In the genomic region with DNA sequence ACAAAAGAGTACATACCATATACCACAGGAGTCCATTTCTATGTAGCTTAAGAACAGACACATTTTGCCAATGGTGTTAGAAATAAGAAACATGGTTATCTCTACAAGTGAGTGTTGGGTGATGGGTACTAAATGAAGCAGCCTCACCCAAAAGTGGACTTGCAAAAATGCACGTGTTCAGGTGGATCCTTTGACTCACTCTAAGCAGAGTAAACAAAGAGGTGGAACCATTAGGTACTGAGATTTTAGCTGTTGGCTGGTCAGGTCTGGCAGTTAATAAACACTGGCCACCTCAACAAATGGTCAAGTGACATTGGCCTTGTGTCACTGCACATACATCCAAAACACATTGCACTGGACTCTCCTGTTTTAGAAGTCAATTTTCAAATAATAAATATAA, we compare ENCODE assay signal across 27 cellular contexts. TPM values are rescaled to one million over a fixed set of nuclear protein-coding genes. Genes with fewer than 3 reads are reported as not detected.
DNase-seq lines count a peak whose midpoint lies in the region; ATAC-seq, FAIRE-seq and TF ChIP-seq lines count a peak whose summit lies in the region.
"Had no signal": no experiment of that assay in that cellular context is flagged by ENCODE, and none has a peak within 500 bp of the region (broad histone marks: within the 10 kb centered on the region; RNA-seq: fewer than 3 reads in every experiment).

No MANE protein-coding gene starts in this region.

- no peaks in the 10 kb centered on the region for H3K27me3 Mint-ChIP-seq in T-cell
- H3K27me3 Mint-ChIP-seq in central memory CD8-positive, alpha-beta T cell, result no peaks in the 10 kb centered on the region
- no peaks in the 10 kb centered on the region for H3K27me3 Mint-ChIP-seq in natural killer cell treated with Interleukin-12 subunit alpha and Interleukin-12 subunit beta and Interleukin-15 and Interleukin-18, amount 100 ng/mL, for 72 hours
- no peaks in the 10 kb centered on the region for H3K27me3 Mint-ChIP-seq in stimulated activated memory B cell treated with anti-CD40 and anti-IgM and Interleukin-4, amounts not matched to agents 10 μg/mL and 1 μg/mL and 100 μg/mL, for 72 hours

- no peaks in the 10 kb centered on the region for H3K27me3 ChIP-seq in mammary epithelial cell (ENCODE audit: insufficient read depth, low read length)
- H3K27me3 ChIP-seq in breast epithelium, result no peaks in the 10 kb centered on the region
- H3K27me3 ChIP-seq: colonic mucosa, heart right ventricle, thyroid gland had no signal

- no TSS peak for BruUV-seq in mammary epithelial cell (replicated peaks; lab: Mats Ljungman, UMichigan)

- H3K4me2 ChIP-seq in mammary epithelial cell (ENCODE audit: insufficient read depth, low read depth, low read length), result no peak overlapping the region

- H3K4me3 Mint-ChIP-seq in T-cell, result peak overlapping the region in 1 of 3 donors; percentile 81
- H3K4me3 Mint-ChIP-seq in central memory CD8-positive, alpha-beta T cell, result no peak overlapping the region
- H3K4me3 Mint-ChIP-seq in natural killer cell treated with Interleukin-12 subunit alpha and Interleukin-12 subunit beta and Interleukin-15 and Interleukin-18, amount 100 ng/mL, for 72 hours, result no peak overlapping the region
- no peak overlapping the region for H3K4me3 Mint-ChIP-seq in stimulated activated memory B cell treated with anti-CD40 and anti-IgM and Interleukin-4, amounts not matched to agents 10 μg/mL and 1 μg/mL and 100 μg/mL, for 72 hours

- no peak for ATAC-seq in T-cell (replicated peaks in 1 of 4)
- ATAC-seq in central memory CD8-positive, alpha-beta T cell (replicated peaks; ENCODE audit: extremely low read depth, poor library complexity, severe bottlenecking), result no peak
- ATAC-seq in natural killer cell treated with Interleukin-12 subunit alpha and Interleukin-12 subunit beta and Interleukin-15 and Interleukin-18, amount 100 ng/mL, for 72 hours, result no peak
- ATAC-seq in stimulated activated memory B cell treated with anti-CD40 and anti-IgM and Interleukin-4, amounts not matched to agents 10 μg/mL and 1 μg/mL and 100 μg/mL, for 72 hours, result no peak
- ATAC-seq: heart right ventricle, psoas muscle had no signal

- no peaks in the 10 kb centered on the region for H3K79me2 ChIP-seq in mammary epithelial cell (ENCODE audit: insufficient read depth, low read length)

- 52% methylated on average over 1 of the region's 1 CpG for WGBS in mammary epithelial cell (ENCODE audit: low coverage, missing lambda C conversion rate)

- H4K20me1 ChIP-seq in mammary epithelial cell (ENCODE audit: insufficient read depth, low read length), result no peaks in the 10 kb centered on the region

- H3K36me3 Mint-ChIP-seq in T-cell, result peaks cover 77% of the 10 kb centered on the region
- H3K36me3 Mint-ChIP-seq in central memory CD8-positive, alpha-beta T cell (ENCODE audit: insufficient read depth), result peaks cover 91% of the 10 kb centered on the region
- peaks cover 30% of the 10 kb centered on the region for H3K36me3 Mint-ChIP-seq in natural killer cell treated with Interleukin-12 subunit alpha and Interleukin-12 subunit beta and Interleukin-15 and Interleukin-18, amount 100 ng/mL, for 72 hours
- peaks cover 59% of the 10 kb centered on the region for H3K36me3 Mint-ChIP-seq in stimulated activated memory B cell treated with anti-CD40 and anti-IgM and Interleukin-4, amounts not matched to agents 10 μg/mL and 1 μg/mL and 100 μg/mL, for 72 hours

- no peaks in the 10 kb centered on the region for H3K9me3 Mint-ChIP-seq in T-cell
- H3K9me3 Mint-ChIP-seq in central memory CD8-positive, alpha-beta T cell, result no peaks in the 10 kb centered on the region
- H3K9me3 Mint-ChIP-seq in natural killer cell treated with Interleukin-12 subunit alpha and Interleukin-12 subunit beta and Interleukin-15 and Interleukin-18, amount 100 ng/mL, for 72 hours, result no peaks in the 10 kb centered on the region
- H3K9me3 Mint-ChIP-seq in stimulated activated memory B cell treated with anti-CD40 and anti-IgM and Interleukin-4, amounts not matched to agents 10 μg/mL and 1 μg/mL and 100 μg/mL, for 72 hours, result no peaks in the 10 kb centered on the region

- DNase-seq in mammary epithelial cell (peak; percentile 17), breast epithelium (ENCODE audit: low spot score in 2 of 2) (no peak), T-cell (peak in 1 of 34 experiments; percentile 2), D721Med (ENCODE audit: insufficient read length, low spot score) (no peak), COLO829 (ENCODE audit: low spot score) (no peak)
- DNase-seq in central memory CD8-positive, alpha-beta T cell (ENCODE audit: low spot score in 2 of 2), result no peak
- DNase-seq in natural killer cell treated with Interleukin-12 subunit alpha and Interleukin-12 subunit beta and Interleukin-15 and Interleukin-18, amount 100 ng/mL, for 72 hours (ENCODE audit: low spot score), result no peak
- DNase-seq: amygdala; colonic mucosa; effector CD8-positive, alpha-beta T cell; foreskin fibroblast; heart right ventricle; KG1; NCI-H1436 treated with DMSO at 0.1 percent for 48 hours; NCI-H2107; NCI-H446; NCI-H82; occipital lobe; psoas muscle; stimulated activated CD4-positive, alpha-beta T cell treated with anti-CD3 and anti-CD28 coated beads, Interleukin-4, amount 100 ng/mL, for 4 hours; stimulated activated naive CD4-positive, alpha-beta T cell treated with Interleukin-2 at 50 U/mL for 16 hours; thyroid gland had no signal

- H3K27ac ChIP-seq in mammary epithelial cell (ENCODE audit: insufficient read depth, low read depth, low read length), result no peak overlapping the region
- H3K27ac ChIP-seq in breast epithelium, result no peak overlapping the region
- H3K27ac ChIP-seq: C4-2B, colonic mucosa, heart right ventricle, psoas muscle, RWPE1, thyroid gland had no signal

- H2AFZ ChIP-seq in mammary epithelial cell (ENCODE audit: low read depth, low read length), result no peak overlapping the region

- H3K36me3 ChIP-seq in mammary epithelial cell (ENCODE audit: insufficient read depth, low read length), result no peaks in the 10 kb centered on the region
- no peaks in the 10 kb centered on the region for H3K36me3 ChIP-seq in breast epithelium
- H3K36me3 ChIP-seq: colonic mucosa, thyroid gland had no signal

- intact Hi-C loops in mammary epithelial cell (cut with micrococcal nuclease), result no loop called here
- intact Hi-C loops in breast epithelium (cut with DNase I; ENCODE audit: low total_unique reads), result no loop called here

- CTCF ChIA-PET in mammary epithelial cell (lab: Charles Lee; ENCODE audit: low non-redundant PET), result no interaction called here
- CTCF ChIA-PET in T-cell (lab: Charles Lee), result interaction anchor here (0.8 to 3.1 kb wide), 2 partner anchors 14 to 15 kb away, joined by 3 to 7 read pairs; no protein-coding TSS in a partner anchor

- no peak for TF ChIP-seq POLR2A in breast epithelium (IDR thresholded peaks at IDR 0.05)

- H3K9me3 ChIP-seq in mammary epithelial cell (replicated peaks; ENCODE audit: insufficient read depth, low read length) (no peaks in the 10 kb centered on the region), breast epithelium (no peaks in the 10 kb centered on the region)
- H3K9me3 ChIP-seq: colonic mucosa, heart right ventricle, psoas muscle, thyroid gland had no signal

- H3K4me1 ChIP-seq in mammary epithelial cell (ENCODE audit: insufficient read depth, low read length) (peaks cover 12% of the 10 kb centered on the region), breast epithelium (no peaks in the 10 kb centered on the region)
- H3K4me1 ChIP-seq: colonic mucosa, heart right ventricle, psoas muscle, thyroid gland had no signal

- in situ Hi-C loops in mammary epithelial cell (cut with MboI; ENCODE audit: low sequenced_read_pairs in 2 of 2), result no loop called here

- no peak for FAIRE-seq in D721Med (lab: Jason Lieb, UNC)
- FAIRE-seq: GM12891, TTC549 had no signal

- no peak overlapping the region for H3K9ac ChIP-seq in mammary epithelial cell (ENCODE audit: insufficient read depth, low read length)

- H3K4me3 ChIP-seq in mammary epithelial cell (replicated peaks in 1 of 3; ENCODE audit: insufficient read depth in 1 of 3, low read depth in 2 of 3, low read length in 3 of 3) (no peak overlapping the region), breast epithelium (no peak overlapping the region)
- H3K4me3 ChIP-seq: colonic mucosa, heart right ventricle, psoas muscle, thyroid gland had no signal

- peak overlapping the region; percentile 83 to 87 for H3K27ac Mint-ChIP-seq in T-cell
- H3K27ac Mint-ChIP-seq in central memory CD8-positive, alpha-beta T cell (ENCODE audit: low read depth), result peak overlapping the region; percentile 84
- H3K27ac Mint-ChIP-seq in natural killer cell treated with Interleukin-12 subunit alpha and Interleukin-12 subunit beta and Interleukin-15 and Interleukin-18, amount 100 ng/mL, for 72 hours, result peak overlapping the region; percentile 62 to 79
- H3K27ac Mint-ChIP-seq in stimulated activated memory B cell treated with anti-CD40 and anti-IgM and Interleukin-4, amounts not matched to agents 10 μg/mL and 1 μg/mL and 100 μg/mL, for 72 hours, result no peak overlapping the region

- TF ChIP-seq CTCF in mammary epithelial cell (conservative IDR thresholded peaks at IDR 0.05 in 1 of 2, IDR thresholded peaks at IDR 0.05 in 1 of 2; ENCODE audit: extremely low read depth in 1 of 2, insufficient read depth in 1 of 2, low read depth in 1 of 2, low read length in 2 of 2) (no peak), breast epithelium (IDR thresholded peaks at IDR 0.05) (no peak), D721Med (IDR thresholded peaks at IDR 0.05; ENCODE audit: insufficient read depth, missing control alignments) (no peak)

- peaks cover 95 to 99% (median 95%) of the 10 kb centered on the region in 3 donors for H3K4me1 Mint-ChIP-seq in T-cell
- peaks cover 79% of the 10 kb centered on the region for H3K4me1 Mint-ChIP-seq in central memory CD8-positive, alpha-beta T cell
- peaks cover 50 to 62% of the 10 kb centered on the region in 2 donors for H3K4me1 Mint-ChIP-seq in natural killer cell treated with Interleukin-12 subunit alpha and Interleukin-12 subunit beta and Interleukin-15 and Interleukin-18, amount 100 ng/mL, for 72 hours (ENCODE audit: low read depth in 2 of 2)
- H3K4me1 Mint-ChIP-seq in stimulated activated memory B cell treated with anti-CD40 and anti-IgM and Interleukin-4, amounts not matched to agents 10 μg/mL and 1 μg/mL and 100 μg/mL, for 72 hours, result peaks cover 33% of the 10 kb centered on the region

- POLR2A ChIA-PET in T-cell (lab: Charles Lee), result no interaction called here

- dilution Hi-C loops in mammary epithelial cell (cut with HindIII; ENCODE audit: low sequenced_read_pairs), result no loop called here

RNA-seq across cellular contexts. Expression of a gene that starts 27.6 kb away (rescaled TPM):
- 10 to 100 TPM; 11.8 to 38.9 TPM for total RNA-seq in mammary epithelial cell
- 20.4 TPM for polyA plus RNA-seq in mammary epithelial cell
- 31.2 TPM for polyA minus RNA-seq in mammary epithelial cell
- 100 to 1,000 TPM in 2 of 3 donors, 10 to 100 TPM in 1; 50.7 to 116 (median 107) TPM for total RNA-seq in breast epithelium
- total RNA-seq in T-cell, result 1,000 to 10,000 TPM; 1,049 to 1,157 (median 1,125) TPM
- total RNA-seq in natural killer cell treated with Interleukin-12 subunit alpha and Interleukin-12 subunit beta and Interleukin-15 and Interleukin-18, amount 100 ng/mL, for 72 hours, result 100 to 1,000 TPM; 109 to 232 TPM

Comparison
In these comparisons a context has a peak if more than half of its experiments do, and no peak if none do; other contexts are left out.
1. RNA of a gene that starts 27.6 kb away (total RNA-seq): 1,049 to 1,157 TPM in T-cell; 109 to 232 TPM in natural killer cell treated with Interleukin-12 subunit alpha and Interleukin-12 subunit beta and Interleukin-15 and Interleukin-18, amount 100 ng/mL, for 72 hours, 50.7 to 116 TPM in breast epithelium and 11.8 to 38.9 TPM in mammary epithelial cell; every median in the first group is over 4 times any median in the second.